In genomic region chrX:8049827-8050226, GRCh38 we compare ENCODE assay signal across 30 cellular contexts.
DNase-seq lines count a peak whose midpoint lies in the region; ATAC-seq and TF ChIP-seq lines count a peak whose summit lies in the region.
"Had no signal": no experiment of that assay in that cellular context is flagged by ENCODE, and none has a peak within 500 bp of the region (broad histone marks: within the 10 kb centered on the region; RNA-seq: fewer than 3 reads in every experiment).

No MANE protein-coding gene starts in this region.

- no peak overlapping the region for H3K4me2 ChIP-seq in PC-3 (ENCODE audit: low read length)
- H3K4me2 ChIP-seq: A549 had no signal

- no peaks in the 10 kb centered on the region for H3K27me3 Mint-ChIP-seq in endodermal cell (ENCODE audit: insufficient read depth)
- H3K27me3 Mint-ChIP-seq: activated CD8-positive, alpha-beta memory T cell treated with anti-CD3 and anti-CD28 coated beads, Interleukin-2, amount 10 ng/mL, durations not matched to agents 7 days and 5 days; CD4-positive, alpha-beta T cell; naive thymus-derived CD4-positive, alpha-beta T cell had no signal

- H3K4me1 Mint-ChIP-seq in endodermal cell = peaks cover 4% of the 10 kb centered on the region
- H3K4me1 Mint-ChIP-seq: activated CD8-positive, alpha-beta memory T cell treated with anti-CD3 and anti-CD28 coated beads, Interleukin-2, amount 10 ng/mL, durations not matched to agents 7 days and 5 days; naive thymus-derived CD4-positive, alpha-beta T cell; WTC11 had no signal

- no peaks in the 10 kb centered on the region for H3F3A ChIP-seq in PC-3 (ENCODE audit: low read length, unreplicated experiment)

- ATAC-seq in PC-3 = no peak
- ATAC-seq in heart right ventricle = peak; percentile 29 to 86 (median 84)
- ATAC-seq: A549; activated CD8-positive, alpha-beta memory T cell treated with anti-CD3 and anti-CD28 coated beads, Interleukin-2, amount 10 ng/mL, durations not matched to agents 7 days and 5 days; esophagus mucosa; gastroesophageal sphincter; naive thymus-derived CD4-positive, alpha-beta T cell; Panc1; WTC11 had no signal

- intact Hi-C loops in PC-3 (cut with micrococcal nuclease) = no loop called here
- intact Hi-C loops in heart right ventricle (cut with DNase I) = loop anchor here in 1 of 10 donors (5.0 kb wide), 1 partner anchor 248 kb away; no protein-coding TSS in a partner anchor
- intact Hi-C loops in thyroid gland (cut with DNase I) = no loop called here

- WGBS in heart right ventricle, 2 donors = 21 to 36% methylated on average over 3 of the region's 3 CpGs
- WGBS in thyroid gland, 2 donors = 12 to 28% methylated on average over 3 of the region's 3 CpGs
- WGBS in endodermal cell (ENCODE audit: insufficient coverage in 1 of 2, insufficient read length in 1 of 2), 2 experiments = 93% methylated on average over 3 of the region's 3 CpGs; no CpG with 5 or more reads in 1 of the 2 experiments

- H3K9ac ChIP-seq in PC-3 (ENCODE audit: low read length) (no peak overlapping the region), endodermal cell (ENCODE audit: extremely low read depth, low read length, poor library complexity, severe bottlenecking) (no peak overlapping the region)

- H3K9me3 Mint-ChIP-seq in endodermal cell = no peaks in the 10 kb centered on the region
- H3K9me3 Mint-ChIP-seq: activated naive CD4-positive, alpha-beta T cell treated with anti-CD3 and anti-CD28 coated beads for 36 hours; CD4-positive, alpha-beta T cell; WTC11 had no signal

- H3K36me3 Mint-ChIP-seq in endodermal cell (ENCODE audit: low read depth) = no peaks in the 10 kb centered on the region
- H3K36me3 Mint-ChIP-seq: activated CD8-positive, alpha-beta memory T cell treated with anti-CD3 and anti-CD28 coated beads, Interleukin-2, amount 10 ng/mL, durations not matched to agents 7 days and 5 days; naive thymus-derived CD4-positive, alpha-beta T cell; WTC11 had no signal

- H3K27me3 ChIP-seq in PC-3 (ENCODE audit: low read length) (no peaks in the 10 kb centered on the region), heart right ventricle (no peaks in the 10 kb centered on the region), thyroid gland (no peaks in the 10 kb centered on the region), endodermal cell (ENCODE audit: control insufficient read depth, insufficient read depth, low read length, poor library complexity, severe bottlenecking) (no peaks in the 10 kb centered on the region)
- H3K27me3 ChIP-seq: adrenal gland, gastroesophageal sphincter, tibial nerve had no signal

- no peak overlapping the region for H3K4me3 Mint-ChIP-seq in endodermal cell
- H3K4me3 Mint-ChIP-seq: activated CD8-positive, alpha-beta memory T cell treated with anti-CD3 and anti-CD28 coated beads, Interleukin-2, amount 10 ng/mL, durations not matched to agents 7 days and 5 days; activated naive CD4-positive, alpha-beta T cell treated with anti-CD3 and anti-CD28 coated beads for 36 hours; CD4-positive, alpha-beta T cell; naive thymus-derived CD4-positive, alpha-beta T cell; WTC11 had no signal

- DNase-seq in NCI-H2196 (lab: John Stamatoyannopoulos, UW; ENCODE audit: unreplicated experiment) (peak; percentile 6), NCI-H2196 treated with DMSO at 0.1 percent for 48 hours (lab: John Stamatoyannopoulos, UW; ENCODE audit: unreplicated experiment) (no peak), PC-3 (peak; percentile 7), heart right ventricle (peak in 1 of 2 donors; percentile 15), thyroid gland (peak in 1 of 2 donors; percentile 15), occipital lobe (lab: John Stamatoyannopoulos, UW) (no peak), iPS-NIHi11 (ENCODE audit: low spot score) (no peak), endodermal cell (no peak)
- DNase-seq: activated CD4-positive, alpha-beta T cell treated with anti-CD3 and anti-CD28 coated beads, Interleukin-2, amount 50 U/mL, for 1 hour; activated CD8-positive, alpha-beta memory T cell treated with anti-CD3 and anti-CD28 coated beads, Interleukin-2, amount 10 ng/mL, durations not matched to agents 7 days and 5 days; activated naive CD4-positive, alpha-beta T cell treated with anti-CD3 and anti-CD28 coated beads for 36 hours; adrenal gland; AML-193; CD4-positive, alpha-beta T cell; Kasumi-1; midbrain; naive thymus-derived CD4-positive, alpha-beta T cell; NCI-H1930; NCI-H446 treated with DMSO at 0.1 percent for 48 hours; NK-92 treated with Interleukin-12 subunit alpha and Interleukin-12 subunit beta, amount 100 ng/mL, for 24 hours; nucleus accumbens; SIG-M5; small intestine; T1000 had no signal

- POLR2A ChIA-PET in PC-3 (lab: Charles Lee; ENCODE audit: unreplicated experiment) = no interaction called here

- no peak for TF ChIP-seq POLR2A in thyroid gland (IDR thresholded peaks at IDR 0.05)

- H3K9me3 ChIP-seq in PC-3 (ENCODE audit: low read length) (no peaks in the 10 kb centered on the region), heart right ventricle (no peaks in the 10 kb centered on the region), thyroid gland (no peaks in the 10 kb centered on the region), endodermal cell (ENCODE audit: control insufficient read depth, low read length) (no peaks in the 10 kb centered on the region)
- H3K9me3 ChIP-seq: A549, adrenal gland, gastroesophageal sphincter, tibial nerve had no signal

- no peaks in the 10 kb centered on the region for H3K79me2 ChIP-seq in PC-3 (ENCODE audit: low read length)

- no peak overlapping the region for H3K27ac Mint-ChIP-seq in endodermal cell
- H3K27ac Mint-ChIP-seq: activated CD8-positive, alpha-beta memory T cell treated with anti-CD3 and anti-CD28 coated beads, Interleukin-2, amount 10 ng/mL, durations not matched to agents 7 days and 5 days; activated naive CD4-positive, alpha-beta T cell treated with anti-CD3 and anti-CD28 coated beads for 36 hours; CD4-positive, alpha-beta T cell; naive thymus-derived CD4-positive, alpha-beta T cell; WTC11 had no signal

- H3K27ac ChIP-seq in PC-3 (ENCODE audit: low read length) (no peak overlapping the region), heart right ventricle (peak overlapping the region in 5 of 10 donors; percentile 13 to 38 (median 31)), thyroid gland (peak overlapping the region; percentile 5 to 30 (median 19)), endodermal cell (ENCODE audit: low read depth, low read length) (no peak overlapping the region)
- H3K27ac ChIP-seq: A549, adrenal gland, tibial nerve had no signal

- TF ChIP-seq CTCF in PC-3 (conservative IDR thresholded peaks at IDR 0.05; ENCODE audit: low read depth, low read length) (no peak), heart right ventricle (IDR thresholded peaks at IDR 0.05) (no peak), thyroid gland (IDR thresholded peaks at IDR 0.05) (no peak), endodermal cell (conservative IDR thresholded peaks at IDR 0.05) (no peak)

- no peak overlapping the region for H2AFZ ChIP-seq in PC-3 (ENCODE audit: low read length)

- H3K4me1 ChIP-seq in PC-3 (ENCODE audit: insufficient read depth, low read length) (no peaks in the 10 kb centered on the region), heart right ventricle (peaks cover 0 to 17% (median 0%) of the 10 kb centered on the region in 9 donors), thyroid gland (peaks cover 32 to 34% of the 10 kb centered on the region in 2 donors), endodermal cell (ENCODE audit: control insufficient read depth, insufficient read depth, low read length) (no peaks in the 10 kb centered on the region)
- H3K4me1 ChIP-seq: A549, adrenal gland, tibial nerve had no signal

- no TSS peak for BruUV-seq in PC-3 (replicated peaks; lab: Mats Ljungman, UMichigan)

- H3K9me2 ChIP-seq in PC-3 (replicated peaks; ENCODE audit: low read length) = no peaks in the 10 kb centered on the region

- H3K36me3 ChIP-seq in PC-3 (ENCODE audit: low read depth, low read length) = no peaks in the 10 kb centered on the region
- H3K36me3 ChIP-seq in heart right ventricle = no peaks in the 10 kb centered on the region
- H3K36me3 ChIP-seq in thyroid gland = no peaks in the 10 kb centered on the region
- H3K36me3 ChIP-seq in endodermal cell (ENCODE audit: control insufficient read depth, insufficient read depth, low read length) = no peaks in the 10 kb centered on the region
- H3K36me3 ChIP-seq: adrenal gland, gastroesophageal sphincter, tibial nerve had no signal

- no peaks in the 10 kb centered on the region for H4K20me1 ChIP-seq in PC-3 (ENCODE audit: low read length)

- no peak overlapping the region for H3K4me3 ChIP-seq in PC-3 (ENCODE audit: low read length)
- H3K4me3 ChIP-seq in heart right ventricle = no peak overlapping the region
- H3K4me3 ChIP-seq in thyroid gland (replicated peaks in 1 of 3) = no peak overlapping the region
- H3K4me3 ChIP-seq in endodermal cell (ENCODE audit: low read length) = no peak overlapping the region
- H3K4me3 ChIP-seq: A549, adrenal gland, gastroesophageal sphincter, tibial nerve had no signal

- CTCF ChIA-PET in PC-3 (lab: Charles Lee) = no interaction called here

Comparison
In these comparisons a context has a peak if more than half of its experiments do, and no peak if none do; other contexts are left out.
1. DNase-seq: peak in NCI-H2196 (single experiment) and PC-3 (single experiment); none in NCI-H2196 treated with DMSO at 0.1 percent for 48 hours (single experiment), occipital lobe (single experiment), iPS-NIHi11 (single experiment) and endodermal cell (single experiment).
2. H3K27ac ChIP-seq: peak in thyroid gland (3 of 3); none in PC-3 (single experiment) and endodermal cell (single experiment).